ENCODE assay signal across 1 cellular context in genomic region chr13:113238542-113238941, GRCh38.
TF ChIP-seq lines count a peak whose summit lies in the region.

No MANE protein-coding gene starts in this region.

TF ChIP-seq in Ishikawa, 13 proteins besides CTCF, POLR2A, EP300 and RAD21 (continued from another document):
- no peak for TF ChIP-seq REST (IDR thresholded peaks at IDR 0.05; ENCODE audit: low read depth)
- no peak for TF ChIP-seq CEBPB (IDR thresholded peaks at IDR 0.05)
- no peak for TF ChIP-seq ZBTB7A (IDR thresholded peaks at IDR 0.05; ENCODE audit: low read depth)
- no peak for TF ChIP-seq TCF12 (IDR thresholded peaks at IDR 0.05; ENCODE audit: low read depth)
- no peak for TF ChIP-seq NFIC (IDR thresholded peaks at IDR 0.05)
- TF ChIP-seq YY1 (IDR thresholded peaks at IDR 0.05; ENCODE audit: low read depth) = no peak
